10 cellular contexts compared by ENCODE assay signal in the genomic region with DNA sequence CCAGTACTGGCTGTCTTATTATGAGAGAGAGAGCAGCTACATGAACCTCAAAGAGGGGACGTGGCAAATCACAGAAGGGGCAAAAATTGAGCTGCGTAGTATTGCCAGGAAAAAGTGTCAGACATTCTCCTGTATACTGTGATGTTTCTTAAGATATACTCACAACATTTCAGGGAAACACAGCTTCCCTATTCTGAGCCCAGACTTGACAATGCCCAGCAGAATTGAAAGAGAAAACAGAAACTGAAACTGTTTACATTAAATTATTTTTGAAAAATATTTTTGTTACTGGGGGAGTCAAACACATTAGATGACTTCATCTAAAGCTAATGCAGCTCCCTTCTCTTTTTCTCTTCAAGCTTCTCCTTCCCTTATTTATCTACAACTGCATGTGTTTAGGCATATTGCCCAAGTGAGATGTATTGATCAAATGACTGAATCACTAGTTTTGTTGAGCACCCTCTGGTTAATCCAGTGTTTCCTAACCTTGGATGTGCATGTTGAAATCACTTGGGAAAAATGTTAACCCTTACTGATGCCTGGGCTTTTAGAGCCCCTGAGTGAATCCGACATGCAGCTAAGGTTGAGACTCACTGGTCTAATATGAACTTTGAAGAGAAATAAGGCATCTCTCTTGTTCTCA.
DNase-seq lines count a peak whose midpoint lies in the region; ATAC-seq lines count a peak whose summit lies in the region.
"Had no signal": no experiment of that assay in that cellular context is flagged by ENCODE, and none has a peak within 500 bp of the region (broad histone marks: within the 10 kb centered on the region; RNA-seq: fewer than 3 reads in every experiment).

No MANE protein-coding gene starts in this region.

- no peak overlapping the region for H3K4me3 Mint-ChIP-seq in stimulated activated effector memory CD8-positive, alpha-beta T cell treated with anti-CD3 and anti-CD28 coated beads, Interleukin-12 subunit alpha, Interleukin-12 subunit beta, amount 100 ng/mL, for 72 hours
- H3K4me3 Mint-ChIP-seq: activated T-cell treated with anti-CD3 and anti-CD28 coated beads, Interleukin-2, amount 50 U/mL, for 72 hours had no signal

- H3K36me3 Mint-ChIP-seq in stimulated activated effector memory CD8-positive, alpha-beta T cell treated with anti-CD3 and anti-CD28 coated beads, Interleukin-12 subunit alpha, Interleukin-12 subunit beta, amount 100 ng/mL, for 72 hours = no peaks in the 10 kb centered on the region

- no peaks in the 10 kb centered on the region for H3K4me1 Mint-ChIP-seq in stimulated activated effector memory CD8-positive, alpha-beta T cell treated with anti-CD3 and anti-CD28 coated beads, Interleukin-12 subunit alpha, Interleukin-12 subunit beta, amount 100 ng/mL, for 72 hours

- no peak overlapping the region for H3K27ac Mint-ChIP-seq in stimulated activated effector memory CD8-positive, alpha-beta T cell treated with anti-CD3 and anti-CD28 coated beads, Interleukin-12 subunit alpha, Interleukin-12 subunit beta, amount 100 ng/mL, for 72 hours
- H3K27ac Mint-ChIP-seq: activated T-cell treated with anti-CD3 and anti-CD28 coated beads, Interleukin-2, amount 50 U/mL, for 72 hours had no signal

- peaks cover 5% of the 10 kb centered on the region for H3K9me3 Mint-ChIP-seq in stimulated activated effector memory CD8-positive, alpha-beta T cell treated with anti-CD3 and anti-CD28 coated beads, Interleukin-12 subunit alpha, Interleukin-12 subunit beta, amount 100 ng/mL, for 72 hours

- DNase-seq in OCI-M1 (lab: John Stamatoyannopoulos, UW) (peak; percentile 64), C1 segment of cervical spinal cord (lab: John Stamatoyannopoulos, UW) (no peak), T-helper 9 cell (no peak), NCI-H1694 treated with DMSO at 0.1 percent for 48 hours (lab: John Stamatoyannopoulos, UW) (no peak)
- no peak for DNase-seq in stimulated activated effector memory CD8-positive, alpha-beta T cell treated with anti-CD3 and anti-CD28 coated beads, Interleukin-12 subunit alpha, Interleukin-12 subunit beta, amount 100 ng/mL, for 72 hours (ENCODE audit: low spot score in 2 of 2)
- DNase-seq: activated T-cell treated with anti-CD3 and anti-CD28 coated beads, Interleukin-2, amount 50 U/mL, for 72 hours; NCI-H2029 had no signal

- ATAC-seq in GM18499 (IDR thresholded peaks at IDR 0.05; ENCODE audit: insufficient read depth, unreplicated experiment) (peak; percentile 52), GM19455 (IDR thresholded peaks at IDR 0.05; ENCODE audit: unreplicated experiment) (peak; percentile 83), HG02973 (IDR thresholded peaks at IDR 0.05; ENCODE audit: unreplicated experiment) (peak; percentile 74)
- no peak for ATAC-seq in stimulated activated effector memory CD8-positive, alpha-beta T cell treated with anti-CD3 and anti-CD28 coated beads, Interleukin-12 subunit alpha, Interleukin-12 subunit beta, amount 100 ng/mL, for 72 hours
- ATAC-seq: activated T-cell treated with anti-CD3 and anti-CD28 coated beads, Interleukin-2, amount 50 U/mL, for 72 hours had no signal
